ENCODE assay signal across 7 cellular contexts in the genomic region with DNA sequence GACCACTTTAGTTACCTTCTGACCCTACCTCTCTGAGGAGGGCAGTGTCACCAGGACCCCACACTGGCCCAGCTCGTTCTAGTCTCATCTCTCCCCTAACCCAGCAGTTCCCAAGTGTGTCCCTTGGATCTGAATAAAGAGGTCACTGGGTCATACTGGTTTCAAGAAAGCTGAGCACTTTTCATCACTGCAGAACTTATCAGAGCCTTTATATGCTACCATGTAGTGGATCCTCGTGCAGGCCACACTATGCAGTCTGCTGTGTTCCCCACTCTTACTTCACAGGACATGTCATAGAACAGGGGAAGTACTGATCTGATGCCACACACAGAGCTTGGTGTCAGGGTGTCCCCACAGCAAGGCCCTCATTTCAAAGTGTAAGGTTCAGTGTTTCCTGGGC.
"Had no signal": no experiment of that assay in that cellular context is flagged by ENCODE, and none has a peak within 500 bp of the region (broad histone marks: within the 10 kb centered on the region; RNA-seq: fewer than 3 reads in every experiment).

No MANE protein-coding gene starts in this region.

- H3K4me2 ChIP-seq: GM23338 had no signal

- H3K27me3 Mint-ChIP-seq: IgD-negative memory B cell had no signal

- H3K4me3 Mint-ChIP-seq: GM23338, IgD-negative memory B cell had no signal

- H3K4me1 Mint-ChIP-seq: GM23338, IgD-negative memory B cell had no signal

- DNase-seq: H7 had no signal

- H3K27ac Mint-ChIP-seq: GM23338, IgD-negative memory B cell had no signal

- H3K9me3 ChIP-seq: HAP-1 had no signal

- H3K27ac ChIP-seq: HL-60 had no signal

- H3K36me3 ChIP-seq: HAP-1 had no signal

- H3K4me3 ChIP-seq: GM23338, HAP-1 had no signal

- H2AFZ ChIP-seq: GM23338 had no signal

- ATAC-seq: GM23338, HCT116, HepG2 had no signal

- H3K4me1 ChIP-seq: HAP-1 had no signal

- FAIRE-seq: HepG2 had no signal
